Comparison of ENCODE assay signal across 1 cellular context in the genomic region with DNA sequence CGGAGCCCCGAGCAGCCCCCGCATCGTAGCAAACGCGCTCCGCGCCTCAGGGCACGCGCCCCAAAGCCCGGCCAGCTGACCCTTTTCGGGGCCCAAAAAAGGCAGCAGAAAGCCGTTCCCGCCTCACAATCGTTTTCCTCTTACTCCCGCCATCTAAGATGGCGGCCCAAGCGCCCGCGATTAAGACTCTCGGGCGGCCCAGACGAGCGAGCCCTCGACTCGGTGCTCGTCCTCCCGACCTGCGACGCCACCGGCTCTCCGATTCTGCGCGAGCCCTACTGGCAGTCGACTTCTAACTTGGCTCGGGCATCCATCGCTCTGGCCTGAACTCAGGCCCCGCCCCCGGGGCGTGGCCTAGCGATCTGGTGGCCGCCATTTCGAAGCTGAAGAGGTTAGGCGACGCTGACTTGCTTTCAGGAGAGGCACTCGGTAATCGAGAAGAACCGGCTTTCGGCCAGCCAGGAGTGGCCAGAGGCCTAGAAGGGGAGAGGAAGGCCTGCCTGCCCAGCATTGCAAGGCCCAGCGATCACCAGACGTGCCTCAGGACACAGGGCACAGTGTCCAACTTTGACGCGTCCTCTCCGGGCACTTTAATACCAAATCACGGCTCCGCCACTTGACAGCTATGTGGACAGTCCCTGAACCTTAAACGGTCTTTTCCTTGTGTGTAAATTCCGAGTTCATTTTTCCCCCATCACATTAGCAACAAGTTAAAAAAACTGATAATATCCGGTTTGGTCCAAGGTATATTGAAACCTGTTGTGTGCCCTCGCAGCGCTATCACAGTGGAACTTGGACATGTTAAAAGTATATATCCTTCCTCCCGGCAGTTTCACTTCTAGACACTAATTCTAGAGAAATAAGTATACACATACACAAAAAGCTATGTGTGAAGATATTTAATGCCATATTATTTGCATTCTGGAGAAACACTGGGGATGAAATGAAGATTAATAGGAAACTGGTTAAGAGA.
TF ChIP-seq lines count a peak whose summit lies in the region.

TSS of gene RAF1 (minus strand) at position 182 of the 973 bp plus-strand sequence. CDS start 45,396 bp downstream, outside the sequence.

TF ChIP-seq in K562, 482 proteins besides CTCF, POLR2A, EP300 and RAD21 (continued from another document and continues in another):
- TF ChIP-seq ATF1 (CRISPR knock-in tag; IDR thresholded peaks at IDR 0.05), result peak; percentile 31; the same call in 1 of the 2 replicates
- peak; percentile 93 for TF ChIP-seq ATF1 (tag; IDR thresholded peaks at IDR 0.05)
- no peak for TF ChIP-seq SMAD2 (IDR thresholded peaks at IDR 0.05; ENCODE audit: low read depth, low read length)
- TF ChIP-seq MXI1 (IDR thresholded peaks at IDR 0.05; ENCODE audit: low read depth, low read length), result peak; percentile 81; the same call in 1 of the 2 replicates
- peak; percentile 71; the same call in 1 of the 2 replicates for TF ChIP-seq ZNF12 (CRISPR knock-in tag; IDR thresholded peaks at IDR 0.05)
- no peak for TF ChIP-seq MAFG (tag; conservative IDR thresholded peaks at IDR 0.05)
- TF ChIP-seq MBD1 (CRISPR knock-in tag; IDR thresholded peaks at IDR 0.05), result peak; percentile 69; the same call in 1 of the 2 replicates
- peak; percentile 47; the same call in 1 of the 2 replicates for TF ChIP-seq RAD51 (IDR thresholded peaks at IDR 0.05; ENCODE audit: borderline replicate concordance, low read depth)
- TF ChIP-seq STAT6 (CRISPR knock-in tag; IDR thresholded peaks at IDR 0.05), result peak; percentile 98; the same call in 1 of the 2 replicates
- TF ChIP-seq, protein P1, sequence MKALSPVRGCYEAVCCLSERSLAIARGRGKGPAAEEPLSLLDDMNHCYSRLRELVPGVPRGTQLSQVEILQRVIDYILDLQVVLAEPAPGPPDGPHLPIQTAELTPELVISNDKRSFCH (CRISPR knock-in tag; IDR thresholded peaks at IDR 0.05), result no peak
- TF ChIP-seq, protein P1 (tag; IDR thresholded peaks at IDR 0.05), result 0 out of 2 replicates have a peak, but pooled peaks have one; percentile 39
- TF ChIP-seq ZNF639 (CRISPR knock-in tag; conservative IDR thresholded peaks at IDR 0.05 in 1 of 2, IDR thresholded peaks at IDR 0.05 in 1 of 2), result peak in 1 of 2 experiments; percentile 76; a peak in 2 of 4 replicates
- no peak for TF ChIP-seq ARHGAP35 (IDR thresholded peaks at IDR 0.05; ENCODE audit: partially characterized antibody)
- no peak for TF ChIP-seq MED1 (CRISPR knock-in tag; IDR thresholded peaks at IDR 0.05; ENCODE audit: borderline replicate concordance)
- TF ChIP-seq KDM1A (IDR thresholded peaks at IDR 0.05), result peak in 1 of 2 experiments; percentile 39; a peak in 3 of 4 replicates
- no peak for TF ChIP-seq CTCFL (IDR thresholded peaks at IDR 0.05; ENCODE audit: borderline replicate concordance, insufficient read depth, low read depth, low read length, poor library complexity, severe bottlenecking)
- TF ChIP-seq ZSCAN32 (CRISPR knock-in tag; IDR thresholded peaks at IDR 0.05), result 0 out of 2 replicates have a peak, but pooled peaks have one; percentile 18
- peak; percentile 86; the same call in 1 of the 2 replicates for TF ChIP-seq RHOXF2B (CRISPR knock-in tag; conservative IDR thresholded peaks at IDR 0.05)
- TF ChIP-seq RBBP5 (IDR thresholded peaks at IDR 0.05; ENCODE audit: borderline replicate concordance, insufficient read depth, low read length, poor library complexity, severe bottlenecking), result peak; percentile 98
- TF ChIP-seq ZNF444 (CRISPR knock-in tag; IDR thresholded peaks at IDR 0.05), result 0 out of 2 replicates have a peak, but pooled peaks have one; percentile 39
- TF ChIP-seq PHTF2 (CRISPR knock-in tag; IDR thresholded peaks at IDR 0.05), result peak; percentile 53; the same call in 1 of the 2 replicates
- TF ChIP-seq ZNF253 (CRISPR knock-in tag; conservative IDR thresholded peaks at IDR 0.05), result no peak
- peak; percentile 89 for TF ChIP-seq ATF7 (IDR thresholded peaks at IDR 0.05)
- TF ChIP-seq ETV5 (CRISPR knock-in tag; IDR thresholded peaks at IDR 0.05; ENCODE audit: low read depth), result peak; percentile 48; the same call in 1 of the 2 replicates
- no peak for TF ChIP-seq NR4A1 (CRISPR knock-in tag; IDR thresholded peaks at IDR 0.05)
- TF ChIP-seq NR4A1 (tag; IDR thresholded peaks at IDR 0.05), result peak; percentile 66; the same call in 1 of the 2 replicates
- peak; percentile 37 to 56; a peak in 2 of 4 replicates for TF ChIP-seq FOXK2 (conservative IDR thresholded peaks at IDR 0.05 in 1 of 2, IDR thresholded peaks at IDR 0.05 in 1 of 2; ENCODE audit: low read depth in 2 of 2)
- TF ChIP-seq MTA3 (IDR thresholded peaks at IDR 0.05; ENCODE audit: borderline replicate concordance), result peak; percentile 72; the same call in 1 of the 2 replicates
- TF ChIP-seq, protein P2, sequence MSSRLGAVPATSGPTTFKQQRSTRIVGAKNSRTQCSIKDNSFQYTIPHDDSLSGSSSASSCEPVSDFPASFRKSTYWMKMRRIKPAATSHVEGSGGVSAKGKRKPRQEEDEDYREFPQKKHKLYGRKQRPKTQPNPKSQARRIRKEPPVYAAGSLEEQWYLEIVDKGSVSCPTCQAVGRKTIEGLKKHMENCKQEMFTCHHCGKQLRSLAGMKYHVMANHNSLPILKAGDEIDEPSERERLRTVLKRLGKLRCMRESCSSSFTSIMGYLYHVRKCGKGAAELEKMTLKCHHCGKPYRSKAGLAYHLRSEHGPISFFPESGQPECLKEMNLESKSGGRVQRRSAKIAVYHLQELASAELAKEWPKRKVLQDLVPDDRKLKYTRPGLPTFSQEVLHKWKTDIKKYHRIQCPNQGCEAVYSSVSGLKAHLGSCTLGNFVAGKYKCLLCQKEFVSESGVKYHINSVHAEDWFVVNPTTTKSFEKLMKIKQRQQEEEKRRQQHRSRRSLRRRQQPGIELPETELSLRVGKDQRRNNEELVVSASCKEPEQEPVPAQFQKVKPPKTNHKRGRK (tag; IDR thresholded peaks at IDR 0.05), result no peak
- no peak for TF ChIP-seq SRSF9 (IDR thresholded peaks at IDR 0.05; ENCODE audit: borderline replicate concordance, low read depth, low read length)
- peak; percentile 78 for TF ChIP-seq PHF20 (IDR thresholded peaks at IDR 0.05; ENCODE audit: partially characterized antibody)
- TF ChIP-seq PKNOX1 (IDR thresholded peaks at IDR 0.05), result peak; percentile 53
- TF ChIP-seq ZNF134 (CRISPR knock-in tag; conservative IDR thresholded peaks at IDR 0.05), result peak; percentile 28; the same call in 1 of the 2 replicates
- peak; percentile 85 to 96 (median 96) for TF ChIP-seq YY1 (IDR thresholded peaks at IDR 0.05; ENCODE audit: borderline replicate concordance in 1 of 3, control insufficient read depth in 1 of 3, extremely low read depth in 1 of 3, insufficient read depth in 3 of 3, insufficient read length in 1 of 3, insufficient replicate concordance in 2 of 3, low read depth in 1 of 3, low read length in 2 of 3)
- peak; percentile 97 for TF ChIP-seq GTF2E2 (tag; IDR thresholded peaks at IDR 0.05)
- peak; percentile 61; the same call in 1 of the 2 replicates for TF ChIP-seq HNRNPL (IDR thresholded peaks at IDR 0.05; ENCODE audit: low read depth, low read length)
- TF ChIP-seq, protein P3, sequence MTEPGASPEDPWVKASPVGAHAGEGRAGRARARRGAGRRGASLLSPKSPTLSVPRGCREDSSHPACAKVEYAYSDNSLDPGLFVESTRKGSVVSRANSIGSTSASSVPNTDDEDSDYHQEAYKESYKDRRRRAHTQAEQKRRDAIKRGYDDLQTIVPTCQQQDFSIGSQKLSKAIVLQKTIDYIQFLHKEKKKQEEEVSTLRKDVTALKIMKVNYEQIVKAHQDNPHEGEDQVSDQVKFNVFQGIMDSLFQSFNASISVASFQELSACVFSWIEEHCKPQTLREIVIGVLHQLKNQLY (CRISPR knock-in tag; conservative IDR thresholded peaks at IDR 0.05), result 0 out of 4 replicates have a peak, but pooled peaks of 1 of the 2 experiments have one; percentile 69
- peak; percentile 99 for TF ChIP-seq SP1 (CRISPR knock-in tag; IDR thresholded peaks at IDR 0.05)
- no peak for TF ChIP-seq SMARCA5 (IDR thresholded peaks at IDR 0.05)
- TF ChIP-seq ETS1 (conservative IDR thresholded peaks at IDR 0.05; ENCODE audit: control insufficient read depth, low read depth, low read length), result peak; percentile 83
- peak; percentile 61 for TF ChIP-seq LCOR (CRISPR knock-in tag; IDR thresholded peaks at IDR 0.05)
- peak; percentile 37; the same call in 1 of the 2 replicates for TF ChIP-seq GTF2A2 (tag; IDR thresholded peaks at IDR 0.05)
